ENCODE assay signal across 25 cellular contexts in genomic region chr16:80200079-80200478, GRCh38.
"Had no signal": no experiment of that assay in that cellular context is flagged by ENCODE, and none has a peak within 500 bp of the region (broad histone marks: within the 10 kb centered on the region; RNA-seq: fewer than 3 reads in every experiment).

No MANE protein-coding gene starts in this region.

- H3K36me3 ChIP-seq: breast epithelium, Peyer's patch, SJSA1 had no signal

- H3K9me3 ChIP-seq: breast epithelium, Peyer's patch, SJSA1 had no signal

- DNase-seq: activated B cell treated with CpG ODN at 0.5 μM for 24 hours; activated CD4-positive, alpha-beta memory T cell treated with anti-CD3 and anti-CD28 coated beads, Interleukin-2, amount 10 ng/mL, durations not matched to agents 7 days and 5 days; activated CD4-positive, alpha-beta T cell treated with anti-CD3 and anti-CD28 coated beads, Interleukin-2, amount 10 ng/mL, durations not matched to agents 7 days and 5 days; activated gamma-delta T cell treated with Interleukin-2 at 50 U/mL for 16 hours; activated naive CD4-positive, alpha-beta T cell treated with anti-CD3 and anti-CD28 coated beads, Interleukin-2, amount 10 ng/mL, durations not matched to agents 7 days and 5 days; activated naive CD8-positive, alpha-beta T cell treated with anti-CD3 and anti-CD28 coated beads for 36 hours; activated T-cell treated with anti-CD3 and anti-CD28 coated beads for 4 hours; activated T-cell treated with anti-CD3 and anti-CD28 coated beads, Interleukin-2, amount 50 U/mL, for 48 hours; anterior cingulate cortex; caudate nucleus; Karpas-422; MM.1S; NCI-H1105; NCI-H1436; NCI-H1694 treated with DMSO at 0.1 percent for 48 hours; NCI-H2029 treated with DMSO at 0.1 percent for 48 hours; NCI-H510A treated with DMSO at 0.1 percent for 48 hours; NCI-H69; Peyer's patch; SHP77; T-helper 9 cell had no signal

- ATAC-seq: activated T-helper 17 cell treated with anti-CD3 and anti-CD28 coated beads, Interleukin-2, amount 50 U/mL, for 72 hours; SK-N-SH treated with all-trans-retinoic acid at 6 μM for 48 hours had no signal

- H3K4me3 ChIP-seq: breast epithelium, Peyer's patch, SJSA1 had no signal

- H3K4me1 ChIP-seq: breast epithelium, Peyer's patch had no signal
